In genomic region chrX:129982300-129983246, GRCh38 we compare ENCODE assay signal across 8 cellular contexts. TPM values are rescaled to one million over a fixed set of nuclear protein-coding genes. Genes with fewer than 3 reads are reported as not detected.
DNase-seq lines count a peak whose midpoint lies in the region; ATAC-seq and TF ChIP-seq lines count a peak whose summit lies in the region.

Gene BCORL1, plus strand, starts transcription at chrX:129982635. Its CDS starts 22,597 bp downstream, at chrX:130005232.

- CTCF ChIA-PET in CD4-positive, alpha-beta memory T cell (lab: Charles Lee; ENCODE audit: partially characterized antibody): interaction anchor here (1.4 kb wide), 1 partner anchor 45 kb away, joined by 5 read pairs; no protein-coding TSS in a partner anchor

- no peaks in the 10 kb centered on the region for H3K9me3 ChIP-seq in CD4-positive, alpha-beta memory T cell (ENCODE audit: control insufficient read depth in 1 of 2, low read length in 2 of 2)
- no peaks in the 10 kb centered on the region for H3K9me3 ChIP-seq in liver (ENCODE audit: control insufficient read depth in 4 of 4, low read length in 3 of 4)

- peak within 1 kb of the TSS in 6 of 7 donors; percentile 74 to 90 (median 86) for H3K27ac Mint-ChIP-seq in CD4-positive, alpha-beta memory T cell

- no peak within 1 kb of the TSS for H3K27ac ChIP-seq in CD4-positive, alpha-beta memory T cell (ENCODE audit: low read depth, low read length)
- peak within 1 kb of the TSS in 1 of 2 donors; percentile 50 for H3K27ac ChIP-seq in liver (ENCODE audit: low read depth in 1 of 2, low read length in 2 of 2)

- intact Hi-C loops in CD4-positive, alpha-beta memory T cell (cut with micrococcal nuclease): loop anchor here (1.0 to 2.0 kb wide), 5 partner anchors 21 to 50 kb away; no protein-coding TSS in a partner anchor

- POLR2A ChIA-PET in CD4-positive, alpha-beta memory T cell (lab: Charles Lee; ENCODE audit: partially characterized antibody): interaction anchor here (0.6 to 1.8 kb wide), 8 partner anchors 18 to 57 kb away, joined by 3 to 9 read pairs (median 4); no protein-coding TSS in a partner anchor

- peak; percentile 83 to 93 (median 88) for DNase-seq in CD4-positive, alpha-beta memory T cell
- peak; percentile 94 for DNase-seq in NCI-H69 (lab: John Stamatoyannopoulos, UW)
- DNase-seq in activated CD4-positive, alpha-beta T cell treated with anti-CD3 and anti-CD28 coated beads, Interleukin-2, amount 50 U/mL, for 4 hours: peak; percentile 82 to 86
- peak; percentile 78 to 92 for DNase-seq in dermis microvascular lymphatic vessel endothelial cell (ENCODE audit: low read depth in 2 of 2)
- peak; percentile 78 to 89 for DNase-seq in stimulated activated CD4-positive, alpha-beta T cell treated with anti-CD3 and anti-CD28 coated beads, Interleukin-4, amount 100 ng/mL, for 4 hours

- peak within 1 kb of the TSS; percentile 29 to 43 for H3K4me3 ChIP-seq in CD4-positive, alpha-beta memory T cell (ENCODE audit: low read length in 2 of 2)
- peak within 1 kb of the TSS; percentile 50 to 64 (median 58) for H3K4me3 ChIP-seq in liver (ENCODE audit: low read depth in 1 of 3, low read length in 3 of 3)

- no peak for TF ChIP-seq CTCF in liver (IDR thresholded peaks at IDR 0.05; ENCODE audit: low read depth, low read length, missing input control)

- no peaks in the 10 kb centered on the region for H3K27me3 Mint-ChIP-seq in CD4-positive, alpha-beta memory T cell

- H3K4me1 Mint-ChIP-seq in CD4-positive, alpha-beta memory T cell: peaks cover 11 to 37% (median 23%) of the 10 kb centered on the region in 4 donors

- WGBS in liver: under 1% methylated on average over 73 of the region's 74 CpGs

- H3K27me3 ChIP-seq in CD4-positive, alpha-beta memory T cell (ENCODE audit: insufficient read depth, low read length): no peaks in the 10 kb centered on the region
- no peaks in the 10 kb centered on the region for H3K27me3 ChIP-seq in liver (ENCODE audit: control insufficient read depth in 4 of 4, insufficient read depth in 4 of 4, low read length in 3 of 4)

- peak; percentile 91 for ATAC-seq in GM19438 (IDR thresholded peaks at IDR 0.05; ENCODE audit: low read depth, unreplicated experiment)
- ATAC-seq in HG03558 (IDR thresholded peaks at IDR 0.05; ENCODE audit: extremely low read depth, unreplicated experiment): peak; percentile 73

- no peaks in the 10 kb centered on the region for H3K9me3 Mint-ChIP-seq in CD4-positive, alpha-beta memory T cell

- H3K4me1 ChIP-seq in CD4-positive, alpha-beta memory T cell (ENCODE audit: insufficient read depth, low read length): peaks cover 7% of the 10 kb centered on the region
- H3K4me1 ChIP-seq in liver (ENCODE audit: control insufficient read depth in 4 of 4, insufficient read depth in 4 of 4, low read length in 3 of 4): peaks cover 2 to 9% (median 5%) of the 10 kb centered on the region in 4 donors

- peaks cover 0 to 3% of the 10 kb centered on the region in 2 donors for H3K36me3 Mint-ChIP-seq in CD4-positive, alpha-beta memory T cell

- no peak within 1 kb of the TSS for H3K9ac ChIP-seq in liver (ENCODE audit: low read depth in 1 of 2, low read length in 2 of 2)

- H3K4me3 Mint-ChIP-seq in CD4-positive, alpha-beta memory T cell: peak within 1 kb of the TSS in 2 of 8 donors; percentile 86 to 91

- no peaks in the 10 kb centered on the region for H3K36me3 ChIP-seq in CD4-positive, alpha-beta memory T cell (ENCODE audit: insufficient read depth, low read length)
- no peaks in the 10 kb centered on the region for H3K36me3 ChIP-seq in liver (ENCODE audit: control insufficient read depth in 4 of 4, insufficient read depth in 3 of 4, low read depth in 1 of 4, low read length in 3 of 4)

- peak in 1 of 2 donors; percentile 37 for TF ChIP-seq RAD21 in liver (IDR thresholded peaks at IDR 0.05)

TF ChIP-seq in liver, 16 proteins besides CTCF, POLR2A, EP300 and RAD21:
- peak in 1 of 2 donors; percentile 54 for TF ChIP-seq EGR1 (IDR thresholded peaks at IDR 0.05; ENCODE audit: low read depth in 2 of 2)
- TF ChIP-seq FOXA2 (IDR thresholded peaks at IDR 0.05): no peak
- TF ChIP-seq RXRA (IDR thresholded peaks at IDR 0.05): no peak
- peak; percentile 82 for TF ChIP-seq REST (IDR thresholded peaks at IDR 0.05)
- TF ChIP-seq NR2F2 (IDR thresholded peaks at IDR 0.05): no peak
- peak; percentile 63 for TF ChIP-seq SP1 (IDR thresholded peaks at IDR 0.05)
- TF ChIP-seq FOXA1 (IDR thresholded peaks at IDR 0.05): no peak
- peak in 1 of 2 donors; percentile 60 for TF ChIP-seq GABPA (IDR thresholded peaks at IDR 0.05 in 1 of 2, conservative IDR thresholded peaks at IDR 0.05 in 1 of 2)
- TF ChIP-seq ZBTB33 (IDR thresholded peaks at IDR 0.05): no peak
- no peak for TF ChIP-seq HNF4G (IDR thresholded peaks at IDR 0.05)
- TF ChIP-seq TAF1 (conservative IDR thresholded peaks at IDR 0.05): peak; percentile 91
- no peak for TF ChIP-seq JUND (IDR thresholded peaks at IDR 0.05)
- TF ChIP-seq YY1 (IDR thresholded peaks at IDR 0.05): peak; percentile 45

RNA-seq across cellular contexts. Expression of gene BCORL1, which starts in this region (rescaled TPM):
- total RNA-seq in CD4-positive, alpha-beta memory T cell: 10 to 100 TPM; 14.0 to 14.2 TPM
- polyA plus RNA-seq in CD4-positive, alpha-beta memory T cell: 1 to 10 TPM in 1 of 2 donors, under 1 TPM in 1; 0.09 to 4.5 TPM
- total RNA-seq in dermis microvascular lymphatic vessel endothelial cell (1.7 and 4.2 TPM in 2 replicates), liver (1 to 10 TPM; 1.7 to 5.3 TPM)
- polyA plus RNA-seq in liver: 1 to 10 TPM; 2.0 to 2.2 TPM
